Comparison of ENCODE assay signal across 13 cellular contexts in the genomic region with DNA sequence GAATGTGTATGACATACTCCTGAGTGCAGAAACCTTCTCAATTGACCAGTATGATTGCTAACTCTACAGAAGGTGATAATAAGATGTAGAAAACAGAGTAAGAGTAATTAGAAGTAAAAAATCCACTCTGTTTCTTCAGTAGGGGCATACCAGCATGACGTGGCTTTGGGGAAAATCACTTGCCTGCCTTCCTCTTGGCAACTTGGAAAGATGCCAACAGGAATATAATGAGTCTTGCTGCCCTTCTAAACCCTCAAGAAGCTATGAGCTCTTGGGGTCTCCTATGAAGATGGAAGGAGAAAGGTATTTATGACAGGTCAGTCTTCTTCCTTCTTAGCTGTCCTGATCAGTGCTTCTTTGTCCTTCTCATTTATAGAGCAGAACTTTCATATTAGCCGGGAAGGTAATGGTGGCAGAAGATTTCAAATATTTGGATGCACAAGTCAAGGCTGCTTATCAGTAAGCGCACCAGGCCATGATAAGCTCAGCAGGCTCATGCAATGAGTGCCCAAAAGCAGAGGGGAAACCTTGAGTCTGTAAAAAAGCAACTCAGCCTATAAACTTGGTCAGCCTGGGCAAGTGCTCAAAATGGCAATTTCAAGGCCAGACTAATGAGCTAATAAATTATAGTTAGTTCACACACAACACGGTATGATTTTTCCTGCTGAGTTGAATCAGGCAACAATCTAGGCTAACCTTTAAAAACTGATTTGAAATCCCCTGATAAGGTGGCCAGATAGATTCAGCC.
"Had no signal": no experiment of that assay in that cellular context is flagged by ENCODE, and none has a peak within 500 bp of the region (broad histone marks: within the 10 kb centered on the region; RNA-seq: fewer than 3 reads in every experiment).

No MANE protein-coding gene starts in this region.

- H3K27me3 ChIP-seq: right atrium auricular region, tibial nerve, vagina had no signal

- H3K9me3 ChIP-seq: right atrium auricular region, tibial nerve, vagina had no signal

- H3K4me3 ChIP-seq: right atrium auricular region, tibial nerve, vagina had no signal

- H3K4me1 ChIP-seq: right atrium auricular region, tibial nerve, vagina had no signal

- H3K27ac ChIP-seq: right atrium auricular region, tibial nerve, vagina had no signal

- H3K36me3 ChIP-seq: right atrium auricular region, tibial nerve, vagina had no signal

- DNase-seq: activated CD4-positive, alpha-beta T cell treated with anti-CD3 and anti-CD28 coated beads, Interleukin-2, amount 50 U/mL, for 1 hour; activated CD4-positive, CD25-positive, alpha-beta regulatory T cell treated with anti-CD3 and anti-CD28 coated beads, Interleukin-2, amount 50 U/mL, for 72 hours; activated effector memory CD4-positive, alpha-beta T cell treated with anti-CD3 and anti-CD28 coated beads, Interleukin-2, amount 50 U/mL, for 16 hours; activated T-cell treated with anti-CD3 and anti-CD28 coated beads, Interleukin-2, amount 50 U/mL, for 72 hours; effector memory CD8-positive, alpha-beta T cell; immature natural killer cell; kidney glomerular epithelial cell; left ventricle myocardium superior; occipital lobe; T1000 had no signal

- ATAC-seq: activated T-cell treated with anti-CD3 and anti-CD28 coated beads, Interleukin-2, amount 50 U/mL, for 72 hours; effector memory CD8-positive, alpha-beta T cell; left ventricle myocardium superior had no signal
